Comparison of ENCODE assay signal across 8 cellular contexts in genomic region chr9:91151014-91151740, GRCh38.
A peak's percentile ranks its signal among the peaks of the same experiment; 100 is the strongest.
DNase-seq lines count a peak whose midpoint lies in the region; ATAC-seq and TF ChIP-seq lines count a peak whose summit lies in the region.

No MANE protein-coding gene starts in this region.

- peak; percentile 93 for DNase-seq in GM04504 (ENCODE audit: low read depth)
- DNase-seq in HL-60 (ENCODE audit: low read depth in 1 of 2, low spot score in 1 of 2), result peak in 1 of 2 experiments; percentile 85
- DNase-seq in amniotic epithelial cell (ENCODE audit: low read depth), result peak; percentile 98
- peak; percentile 60 for DNase-seq in stimulated activated CD4-positive, alpha-beta T cell treated with anti-CD3 and anti-CD28 coated beads, Interleukin-4, amount 100 ng/mL, for 24 hours
- DNase-seq in OCI-M2 (lab: John Stamatoyannopoulos, UW; ENCODE audit: unreplicated experiment), result no peak
- DNase-seq in coronary artery (ENCODE audit: low spot score), result no peak
- DNase-seq in DMS79 (lab: John Stamatoyannopoulos, UW), result no peak

- H3K4me3 ChIP-seq in HL-60 (replicated peaks; ENCODE audit: insufficient read depth, low read length) (no peak overlapping the region), coronary artery (no peak overlapping the region)

- ATAC-seq in GM21390 (IDR thresholded peaks at IDR 0.05; ENCODE audit: unreplicated experiment), result peak; percentile 59

- TF ChIP-seq CTCF in HL-60 (IDR thresholded peaks at IDR 0.05; ENCODE audit: insufficient read depth, low read length) (no peak), coronary artery (IDR thresholded peaks at IDR 0.05) (no peak)

- H3K27ac ChIP-seq in HL-60 (replicated peaks), result peak overlapping the region; percentile 67
- H3K27ac ChIP-seq in coronary artery, result peak overlapping the region in 1 of 2 donors; percentile 4

- no peaks in the 10 kb centered on the region for H3K27me3 ChIP-seq in HL-60 (ENCODE audit: insufficient read depth, poor library complexity, severe bottlenecking)

Comparison
In these comparisons a context has a peak if more than half of its experiments do, and no peak if none do; other contexts are left out.
1. DNase-seq: peak in GM04504 (single experiment), amniotic epithelial cell (single experiment) and stimulated activated CD4-positive, alpha-beta T cell treated with anti-CD3 and anti-CD28 coated beads, Interleukin-4, amount 100 ng/mL, for 24 hours (single experiment); none in OCI-M2 (single experiment), coronary artery (single experiment) and DMS79 (single experiment).